9 cellular contexts compared by ENCODE assay signal in genomic region chr6:127120109-127120786, GRCh38. TPM values are rescaled to one million over a fixed set of nuclear protein-coding genes. Genes with fewer than 3 reads are reported as not detected.
DNase-seq lines count a peak whose midpoint lies in the region; ATAC-seq, FAIRE-seq and TF ChIP-seq lines count a peak whose summit lies in the region.
"Had no signal": no experiment of that assay in that cellular context is flagged by ENCODE, and none has a peak within 500 bp of the region (broad histone marks: within the 10 kb centered on the region; RNA-seq: fewer than 3 reads in every experiment).

No MANE protein-coding gene starts in this region.

- H3K27me3 ChIP-seq in GM12878 (replicated peaks in 1 of 2; ENCODE audit: control insufficient read depth in 2 of 2, insufficient read depth in 2 of 2, low read length in 1 of 2), result peaks cover 9 to 24% of the 10 kb centered on the region in 2 experiments
- H3K27me3 ChIP-seq in muscle layer of colon (ENCODE audit: control insufficient read depth in 1 of 2, insufficient read depth in 2 of 2, low read length in 2 of 2), result peaks cover 5 to 25% of the 10 kb centered on the region in 2 donors

- no peak overlapping the region for H3K4me3 ChIP-seq in GM12878
- H3K4me3 ChIP-seq in muscle layer of colon (ENCODE audit: low read depth in 1 of 2, low read length in 2 of 2), result peak overlapping the region; percentile 70 to 73

- CTCF ChIA-PET in GM12878 (lab: Yijun Ruan, JAX), result interaction anchor here (2.2 kb wide), 1 partner anchor 316 kb away, joined by 8 read pairs; no protein-coding TSS in a partner anchor

- WGBS in GM12878 (ENCODE audit: insufficient coverage, insufficient replicate concordance, low lambda C conversion rate, missing lambda C conversion rate), result 2% methylated on average over 34 of the region's 34 CpGs

- H3K4me1 ChIP-seq in GM12878 (ENCODE audit: control insufficient read depth, insufficient read depth, low read length) (peaks cover 5% of the 10 kb centered on the region), muscle layer of colon (ENCODE audit: insufficient read depth, low read length) (peaks cover 18% of the 10 kb centered on the region)

- POLR2A ChIA-PET in GM12878 (lab: Charles Lee), result no interaction called here

- no peak for TF ChIP-seq EP300 in GM12878 (IDR thresholded peaks at IDR 0.05; ENCODE audit: borderline replicate concordance in 1 of 2, control insufficient read depth in 1 of 2, low read depth in 2 of 2, low read length in 2 of 2)

- in situ Hi-C loops in GM12878 (cut with MboI), result loop anchor here (5.0 to 25.0 kb wide), 3 partner anchors 318 to 1358 kb away; no protein-coding TSS in a partner anchor

- TF ChIP-seq RAD21 in GM12878 (IDR thresholded peaks at IDR 0.05; ENCODE audit: insufficient read depth, low read depth, low read length), result no peak

- no peak for FAIRE-seq in GM12878 (lab: Jason Lieb, UNC)

- H3K36me3 ChIP-seq in GM12878 (ENCODE audit: control insufficient read depth in 2 of 2, insufficient read depth in 2 of 2, low read length in 1 of 2) (no peaks in the 10 kb centered on the region), muscle layer of colon (ENCODE audit: insufficient read depth, low read length) (no peaks in the 10 kb centered on the region)

- TF ChIP-seq POLR2A in GM12878 (IDR thresholded peaks at IDR 0.05; ENCODE audit: low read depth, low read length), result no peak

- no peak overlapping the region for H3K27ac ChIP-seq in GM12878 (ENCODE audit: control insufficient read depth, insufficient read depth)
- H3K27ac ChIP-seq in muscle layer of colon (ENCODE audit: low read depth, low read length), result no peak overlapping the region

- BruUV-seq in GM12878 (replicated peaks; lab: Mats Ljungman, UMichigan), result no TSS peak

- intact Hi-C loops in GM12878 (cut with micrococcal nuclease; ENCODE audit: unreplicated experiment), result loop anchor here (2.0 to 5.0 kb wide), 3 partner anchors 1088 to 1808 kb away; no protein-coding TSS in a partner anchor

- no peaks in the 10 kb centered on the region for H4K20me1 ChIP-seq in GM12878 (ENCODE audit: control insufficient read depth, insufficient read depth)

- peak; percentile 8 for ATAC-seq in HG02885 (IDR thresholded peaks at IDR 0.05; ENCODE audit: poor library complexity, unreplicated experiment)
- peak; percentile 13 for ATAC-seq in GM12878
- no peak for ATAC-seq in HG02938 (IDR thresholded peaks at IDR 0.05; ENCODE audit: unreplicated experiment)

- H3K9ac ChIP-seq in GM12878 (ENCODE audit: control insufficient read depth, insufficient read depth, low read length) (no peak overlapping the region), muscle layer of colon (ENCODE audit: low read length) (no peak overlapping the region)

- RAD21 ChIA-PET in GM12878 (lab: Charles Lee; ENCODE audit: unreplicated experiment), result interaction anchor here (1.7 kb wide), 1 partner anchor 316 kb away, joined by 4 read pairs; no protein-coding TSS in a partner anchor

- H3K9me3 ChIP-seq in GM12878 (replicated peaks; ENCODE audit: control insufficient read depth, insufficient read depth, low read length) (no peaks in the 10 kb centered on the region), muscle layer of colon (ENCODE audit: low read length) (no peaks in the 10 kb centered on the region)

- peak overlapping the region; percentile 79 for H3K4me2 ChIP-seq in GM12878 (ENCODE audit: control insufficient read depth, insufficient read depth)

- DNase-seq in NCI-H146 (lab: John Stamatoyannopoulos, UW), result peak; percentile 26
- DNase-seq in NCI-H146 treated with DMSO at 0.1 percent for 48 hours (lab: John Stamatoyannopoulos, UW; ENCODE audit: unreplicated experiment), result no peak
- DNase-seq in GM12878 (ENCODE audit: low read depth, low spot score), result no peak
- no peak for DNase-seq in globus pallidus (ENCODE audit: low spot score)
- DNase-seq in NCI-H774 (lab: John Stamatoyannopoulos, UW), result no peak

- SMC1A ChIA-PET in GM12878 (lab: Charles Lee; ENCODE audit: uncharacterized antibody, unreplicated experiment), result interaction anchor here (2.7 kb wide), 1 partner anchor 316 kb away, joined by 9 read pairs; no protein-coding TSS in a partner anchor

- no peak for TF ChIP-seq CTCF in GM12878 (IDR thresholded peaks at IDR 0.05 in 2 of 3, conservative IDR thresholded peaks at IDR 0.05 in 1 of 3; ENCODE audit: control insufficient read depth in 2 of 3, extremely low read depth in 1 of 3, insufficient read depth in 1 of 3, low read depth in 3 of 3, low read length in 3 of 3)

- no peaks in the 10 kb centered on the region for H3K79me2 ChIP-seq in GM12878 (ENCODE audit: control insufficient read depth, insufficient read depth, low read length)

- H2AFZ ChIP-seq in GM12878 (ENCODE audit: control insufficient read depth, low read depth, low read length), result no peak overlapping the region

TF ChIP-seq in GM12878, 131 proteins besides CTCF, POLR2A, EP300 and RAD21 (continues in another document):
- TF ChIP-seq CHD4 (IDR thresholded peaks at IDR 0.05) (no peak), NKRF (conservative IDR thresholded peaks at IDR 0.05) (no peak), ZNF274 (IDR thresholded peaks at IDR 0.05; ENCODE audit: insufficient read depth, insufficient read length) (no peak), NFXL1 (IDR thresholded peaks at IDR 0.05; ENCODE audit: borderline replicate concordance) (no peak), KLF5 (IDR thresholded peaks at IDR 0.05; ENCODE audit: partially characterized antibody) (no peak), RBBP5 (conservative IDR thresholded peaks at IDR 0.05) (no peak), BMI1 (IDR thresholded peaks at IDR 0.05; ENCODE audit: borderline replicate concordance) (no peak), ZNF622 (IDR thresholded peaks at IDR 0.05) (no peak), SPI1 (IDR thresholded peaks at IDR 0.05; ENCODE audit: borderline replicate concordance, insufficient read depth, low read depth, low read length) (no peak), MYB (IDR thresholded peaks at IDR 0.05; ENCODE audit: borderline replicate concordance, low read depth, low read length) (no peak)
- TF ChIP-seq, protein P1, sequence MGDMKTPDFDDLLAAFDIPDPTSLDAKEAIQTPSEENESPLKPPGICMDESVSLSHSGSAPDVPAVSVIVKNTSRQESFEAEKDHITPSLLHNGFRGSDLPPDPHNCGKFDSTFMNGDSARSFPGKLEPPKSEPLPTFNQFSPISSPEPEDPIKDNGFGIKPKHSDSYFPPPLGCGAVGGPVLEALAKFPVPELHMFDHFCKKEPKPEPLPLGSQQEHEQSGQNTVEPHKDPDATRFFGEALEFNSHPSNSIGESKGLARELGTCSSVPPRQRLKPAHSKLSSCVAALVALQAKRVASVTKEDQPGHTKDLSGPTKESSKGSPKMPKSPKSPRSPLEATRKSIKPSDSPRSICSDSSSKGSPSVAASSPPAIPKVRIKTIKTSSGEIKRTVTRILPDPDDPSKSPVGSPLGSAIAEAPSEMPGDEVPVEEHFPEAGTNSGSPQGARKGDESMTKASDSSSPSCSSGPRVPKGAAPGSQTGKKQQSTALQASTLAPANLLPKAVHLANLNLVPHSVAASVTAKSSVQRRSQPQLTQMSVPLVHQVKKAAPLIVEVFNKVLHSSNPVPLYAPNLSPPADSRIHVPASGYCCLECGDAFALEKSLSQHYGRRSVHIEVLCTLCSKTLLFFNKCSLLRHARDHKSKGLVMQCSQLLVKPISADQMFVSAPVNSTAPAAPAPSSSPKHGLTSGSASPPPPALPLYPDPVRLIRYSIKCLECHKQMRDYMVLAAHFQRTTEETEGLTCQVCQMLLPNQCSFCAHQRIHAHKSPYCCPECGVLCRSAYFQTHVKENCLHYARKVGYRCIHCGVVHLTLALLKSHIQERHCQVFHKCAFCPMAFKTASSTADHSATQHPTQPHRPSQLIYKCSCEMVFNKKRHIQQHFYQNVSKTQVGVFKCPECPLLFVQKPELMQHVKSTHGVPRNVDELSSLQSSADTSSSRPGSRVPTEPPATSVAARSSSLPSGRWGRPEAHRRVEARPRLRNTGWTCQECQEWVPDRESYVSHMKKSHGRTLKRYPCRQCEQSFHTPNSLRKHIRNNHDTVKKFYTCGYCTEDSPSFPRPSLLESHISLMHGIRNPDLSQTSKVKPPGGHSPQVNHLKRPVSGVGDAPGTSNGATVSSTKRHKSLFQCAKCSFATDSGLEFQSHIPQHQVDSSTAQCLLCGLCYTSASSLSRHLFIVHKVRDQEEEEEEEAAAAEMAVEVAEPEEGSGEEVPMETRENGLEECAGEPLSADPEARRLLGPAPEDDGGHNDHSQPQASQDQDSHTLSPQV (IDR thresholded peaks at IDR 0.05), result no peak

RNA-seq across cellular contexts. Expression of gene RSPO3, which starts 1.8 kb away (rescaled TPM):
- not detected in 2 replicates for total RNA-seq in GM12878 (2013; cell fraction: nucleolus; rRNA removed)
- total RNA-seq in GM12878 (2014; rRNA removed) (not detected in 2 replicates), GM12878 (2014; rRNA removed; fragmentation: Illumina TruSeq; extraction: Trizol) (not detected in 2 replicates), GM12878 (2021) (not detected in 2 replicates)
- not detected for polyA plus RNA-seq in GM12878 (2011; ENCODE audit: low read depth)
- polyA plus RNA-seq in GM12878 (2011; rRNA removed) (not detected in 2 replicates), GM12878 (2014; fragmentation: Illumina TruSeq; extraction: Trizol) (0.11 TPM in 1 of 2 replicates, not detected in the other), GM12878 (2014; fragmentation: Nextera tagmentation; extraction: Ambion mirVana) (not detected), GM12878 (2014; rRNA removed) (not detected in 2 replicates), GM12878 (2016; fragmentation: Nextera tagmentation; extraction: Ambion mirVana) (under 1 TPM in 1 of 2 experiments, not detected in 1; 0.16 TPM)
- not detected in 2 replicates for polyA plus RNA-seq in GM12878 (2011; cell fraction: cytosol; rRNA removed)
- not detected in 2 replicates for polyA plus RNA-seq in GM12878 (2011; cell fraction: nucleus; rRNA removed)
- not detected in 2 replicates for polyA plus RNA-seq in GM12878 (2012)
- polyA minus RNA-seq in GM12878 (2011; rRNA and poly(A)+ RNA removed), result not detected in 2 replicates
- not detected in 2 replicates for polyA minus RNA-seq in GM12878 (2011; cell fraction: cytosol; rRNA and poly(A)+ RNA removed)
- polyA minus RNA-seq in GM12878 (2011; cell fraction: nucleus; rRNA and poly(A)+ RNA removed), result not detected in 2 replicates
- polyA plus RNA-seq: BJ had no signal
